Comparison of ENCODE assay signal across 1 cellular context in the genomic region with DNA sequence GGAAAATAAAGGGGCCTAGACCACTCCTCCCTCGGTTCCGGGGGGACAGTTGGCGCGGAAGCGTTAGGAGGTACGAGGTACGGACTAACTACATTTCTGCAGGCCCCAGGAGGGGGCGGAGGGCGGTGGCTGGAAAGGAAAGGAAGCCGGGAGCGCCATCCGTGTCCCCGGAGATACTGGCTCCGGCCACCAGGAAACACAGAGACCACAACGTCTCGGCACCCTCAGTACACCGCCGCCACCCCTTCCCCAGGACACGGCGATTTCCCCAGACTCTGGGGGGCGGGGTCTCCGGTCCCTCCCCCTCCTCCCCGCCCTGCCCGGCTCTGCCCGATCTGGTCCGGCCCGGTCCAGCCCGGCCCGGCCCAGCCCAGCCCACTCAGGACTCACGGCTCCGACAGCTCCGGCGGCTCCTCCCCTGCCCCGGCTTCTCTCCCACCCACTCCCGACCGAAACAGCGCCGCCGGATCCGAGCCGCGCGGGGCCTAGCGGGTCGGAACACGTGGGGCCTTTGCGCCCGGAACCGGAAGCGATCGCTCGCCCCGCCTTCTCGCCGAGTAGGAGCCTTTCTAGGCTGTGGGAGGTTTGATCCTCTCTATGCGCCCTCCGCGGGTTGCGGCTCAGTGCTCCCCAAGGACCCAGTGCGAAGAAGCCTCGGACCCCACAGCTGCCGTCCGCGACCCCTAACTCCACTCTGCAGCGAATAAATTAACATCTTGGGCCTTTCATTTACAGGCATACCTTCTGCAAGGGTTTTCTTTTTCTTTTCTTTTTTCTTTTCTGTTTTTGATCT.
A peak's percentile ranks its signal among the peaks of the same experiment; 100 is the strongest.
TF ChIP-seq lines count a peak whose summit lies in the region.

A gene (minus strand): TSS at position 502 of the 793 bp plus-strand sequence. CDS start 10,772 bp downstream, outside the sequence.

TF ChIP-seq in HCT116, 20 proteins besides CTCF, POLR2A, EP300 and RAD21 (continued from another document):
- TF ChIP-seq, protein P1, sequence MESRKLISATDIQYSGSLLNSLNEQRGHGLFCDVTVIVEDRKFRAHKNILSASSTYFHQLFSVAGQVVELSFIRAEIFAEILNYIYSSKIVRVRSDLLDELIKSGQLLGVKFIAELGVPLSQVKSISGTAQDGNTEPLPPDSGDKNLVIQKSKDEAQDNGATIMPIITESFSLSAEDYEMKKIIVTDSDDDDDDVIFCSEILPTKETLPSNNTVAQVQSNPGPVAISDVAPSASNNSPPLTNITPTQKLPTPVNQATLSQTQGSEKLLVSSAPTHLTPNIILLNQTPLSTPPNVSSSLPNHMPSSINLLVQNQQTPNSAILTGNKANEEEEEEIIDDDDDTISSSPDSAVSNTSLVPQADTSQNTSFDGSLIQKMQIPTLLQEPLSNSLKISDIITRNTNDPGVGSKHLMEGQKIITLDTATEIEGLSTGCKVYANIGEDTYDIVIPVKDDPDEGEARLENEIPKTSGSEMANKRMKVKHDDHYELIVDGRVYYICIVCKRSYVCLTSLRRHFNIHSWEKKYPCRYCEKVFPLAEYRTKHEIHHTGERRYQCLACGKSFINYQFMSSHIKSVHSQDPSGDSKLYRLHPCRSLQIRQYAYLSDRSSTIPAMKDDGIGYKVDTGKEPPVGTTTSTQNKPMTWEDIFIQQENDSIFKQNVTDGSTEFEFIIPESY (IDR thresholded peaks at IDR 0.05; ENCODE audit: extremely low read depth, insufficient replicate concordance, low read length) = no peak
- TF ChIP-seq, protein P2, sequence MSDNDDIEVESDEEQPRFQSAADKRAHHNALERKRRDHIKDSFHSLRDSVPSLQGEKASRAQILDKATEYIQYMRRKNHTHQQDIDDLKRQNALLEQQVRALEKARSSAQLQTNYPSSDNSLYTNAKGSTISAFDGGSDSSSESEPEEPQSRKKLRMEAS (IDR thresholded peaks at IDR 0.05) = peak; percentile 99
- no peak for TF ChIP-seq JUND (IDR thresholded peaks at IDR 0.05)
